8 cellular contexts compared by ENCODE assay signal in the genomic region with DNA sequence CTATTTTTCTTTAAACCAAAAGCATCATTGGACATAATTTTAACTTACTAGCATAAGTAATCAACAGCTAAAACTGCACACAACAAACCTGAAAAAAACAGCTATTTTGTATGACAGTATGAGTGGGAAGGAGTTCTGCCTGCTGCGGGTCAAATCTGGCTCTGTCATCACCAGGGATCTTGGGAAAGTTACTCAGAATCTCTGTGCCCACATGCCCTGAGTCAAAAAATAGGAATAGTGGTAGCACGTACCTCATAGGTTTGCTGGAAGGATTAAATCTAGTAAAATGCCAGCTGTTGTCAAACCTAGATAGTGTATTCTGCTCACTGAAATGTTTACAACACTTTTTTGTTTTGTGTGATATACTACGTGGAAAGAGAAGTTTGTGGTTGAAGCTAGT. TPM values are rescaled to one million over a fixed set of nuclear protein-coding genes. Genes with fewer than 3 reads are reported as not detected.
DNase-seq lines count a peak whose midpoint lies in the region; ATAC-seq and TF ChIP-seq lines count a peak whose summit lies in the region.

No MANE protein-coding gene starts in this region.

- no peaks in the 10 kb centered on the region for H4K20me1 ChIP-seq in DND-41 (ENCODE audit: insufficient read depth, low read length)

- no peaks in the 10 kb centered on the region for H3K27me3 ChIP-seq in DND-41 (ENCODE audit: insufficient read depth, low read length, poor library complexity)

- H3K4me1 Mint-ChIP-seq in osteocyte (ENCODE audit: unreplicated experiment) = peaks cover 26% of the 10 kb centered on the region

- ATAC-seq in DND-41 (ENCODE audit: insufficient read depth, low read depth) = no peak

- no peaks in the 10 kb centered on the region for H3K9me3 Mint-ChIP-seq in osteocyte (ENCODE audit: unreplicated experiment)

- peaks cover 30% of the 10 kb centered on the region for H3K4me1 ChIP-seq in DND-41 (ENCODE audit: insufficient read depth, low read length)

- peak overlapping the region; percentile 83 for H2AFZ ChIP-seq in DND-41 (ENCODE audit: low read depth, low read length)

- H3K9me3 ChIP-seq in DND-41 (ENCODE audit: insufficient read depth, low read length, severe bottlenecking) = no peaks in the 10 kb centered on the region

- peaks cover 23% of the 10 kb centered on the region for H3K36me3 ChIP-seq in DND-41 (ENCODE audit: insufficient read depth, low read length)

- H3K27ac ChIP-seq in DND-41 (ENCODE audit: low read length) = no peak overlapping the region; the same call in 1 of the 2 replicates

- peak overlapping the region; percentile 83 for H3K4me2 ChIP-seq in DND-41 (ENCODE audit: insufficient read depth, low read length)

- H3K4me3 ChIP-seq in DND-41 (ENCODE audit: low read depth in 1 of 2, low read length in 2 of 2) (peak overlapping the region; percentile 33 to 64; a peak in 3 of 4 replicates), epithelial cell of proximal tubule (ENCODE audit: low read depth, low read length) (peak overlapping the region; percentile 95)

- H3K4me3 Mint-ChIP-seq in osteocyte (ENCODE audit: unreplicated experiment) = peak overlapping the region; percentile 93

- H3K79me2 ChIP-seq in DND-41 (ENCODE audit: insufficient read depth, low read length) = peaks cover 22% of the 10 kb centered on the region

- peak overlapping the region; percentile 93 for H3K27ac Mint-ChIP-seq in osteocyte (ENCODE audit: unreplicated experiment)

- TF ChIP-seq CTCF in DND-41 (IDR thresholded peaks at IDR 0.05; ENCODE audit: borderline replicate concordance, extremely low read depth, low read length, poor library complexity, severe bottlenecking) = no peak
- TF ChIP-seq CTCF in epithelial cell of proximal tubule (conservative IDR thresholded peaks at IDR 0.05; ENCODE audit: low read depth, low read length) = no peak
- TF ChIP-seq CTCF in osteocyte (IDR thresholded peaks at IDR 0.05) = no peak

- DNase-seq in DND-41 (no peak), RPMI7951 (ENCODE audit: low read depth) (peak; percentile 10), epithelial cell of proximal tubule (ENCODE audit: low read depth) (no peak), osteocyte (ENCODE audit: extremely low spot score, unreplicated experiment) (no peak), superior temporal gyrus (ENCODE audit: extremely low spot score) (no peak), NCI-H2196 treated with DMSO at 0.1 percent for 48 hours (lab: John Stamatoyannopoulos, UW; ENCODE audit: unreplicated experiment) (no peak), SK-N-DZ (ENCODE audit: low spot score) (no peak), Ammon's horn (ENCODE audit: low spot score) (no peak)

- peaks cover 17% of the 10 kb centered on the region for H3K36me3 Mint-ChIP-seq in osteocyte (ENCODE audit: unreplicated experiment)

- peak overlapping the region; percentile 74 for H3K9ac ChIP-seq in DND-41 (ENCODE audit: low read depth, low read length)

- peaks cover 3% of the 10 kb centered on the region for H3K27me3 Mint-ChIP-seq in osteocyte (ENCODE audit: unreplicated experiment)

RNA-seq across cellular contexts. Expression of gene CLN5, which starts 1.1 kb away (rescaled TPM):
- 21.0 and 21.7 TPM in 2 replicates for total RNA-seq in RPMI7951 (2014; rRNA removed; shearing (Covaris generic))
- 15.9 and 19.8 TPM in 2 replicates for total RNA-seq in epithelial cell of proximal tubule
- 42.3 and 43.3 TPM in 2 replicates for total RNA-seq in osteocyte
- 15.8 and 18.0 TPM in 2 replicates for polyA plus RNA-seq in SK-N-DZ (2014; cell fraction: cytosol; rRNA removed)
- polyA plus RNA-seq in SK-N-DZ (2014; cell fraction: nucleus; rRNA removed) = 24.0 and 33.5 TPM in 2 replicates

RNA-seq across cellular contexts. Expression of gene FBXL3, which starts 33.9 kb away (rescaled TPM):
- total RNA-seq in RPMI7951 (2014; rRNA removed; shearing (Covaris generic)) = 48.4 and 53.0 TPM in 2 replicates
- 32.2 and 33.8 TPM in 2 replicates for total RNA-seq in epithelial cell of proximal tubule
- total RNA-seq in osteocyte = 43.0 and 43.6 TPM in 2 replicates
- 11.4 and 13.5 TPM in 2 replicates for polyA plus RNA-seq in SK-N-DZ (2014; cell fraction: cytosol; rRNA removed)
- 11.0 and 11.3 TPM in 2 replicates for polyA plus RNA-seq in SK-N-DZ (2014; cell fraction: nucleus; rRNA removed)

RNA-seq across cellular contexts. Expression of gene ACOD1, which starts 44.7 kb away (rescaled TPM):
- not detected in 2 replicates for total RNA-seq in RPMI7951 (2014; rRNA removed; shearing (Covaris generic))
- not detected in 2 replicates for total RNA-seq in epithelial cell of proximal tubule
- total RNA-seq in osteocyte = not detected in 2 replicates
- not detected in 2 replicates for polyA plus RNA-seq in SK-N-DZ (2014; cell fraction: cytosol; rRNA removed)
- polyA plus RNA-seq in SK-N-DZ (2014; cell fraction: nucleus; rRNA removed) = not detected in 2 replicates
